In genomic region chr5:119451561-119451960, GRCh38 we compare ENCODE assay signal across 2 cellular contexts.
TF ChIP-seq lines count a peak whose summit lies in the region.

No MANE protein-coding gene starts in this region.

TF ChIP-seq in HepG2, 621 proteins besides CTCF, POLR2A, EP300 and RAD21 (continued from another document):
- TF ChIP-seq FOSL1 (CRISPR knock-in tag; IDR thresholded peaks at IDR 0.05; ENCODE audit: borderline replicate concordance) (no peak), ZNF782 (CRISPR knock-in tag; IDR thresholded peaks at IDR 0.05; ENCODE audit: borderline replicate concordance) (no peak), MED1 (CRISPR knock-in tag; IDR thresholded peaks at IDR 0.05) (0 out of 2 replicates have a peak, but pooled peaks have one; percentile 14), ZNF776 (CRISPR knock-in tag; IDR thresholded peaks at IDR 0.05) (no peak), MTF2 (CRISPR knock-in tag; IDR thresholded peaks at IDR 0.05; ENCODE audit: borderline replicate concordance) (no peak), PRDM10 (CRISPR knock-in tag; IDR thresholded peaks at IDR 0.05; ENCODE audit: low read depth) (no peak), IRF2 (CRISPR knock-in tag; IDR thresholded peaks at IDR 0.05) (no peak), ZBTB2 (CRISPR knock-in tag; IDR thresholded peaks at IDR 0.05; ENCODE audit: low read depth) (no peak), ZNF644 (CRISPR knock-in tag; IDR thresholded peaks at IDR 0.05; ENCODE audit: low read depth) (no peak)
TF ChIP-seq in HepG2: peak in this region for 2.

TF ChIP-seq in WTC11, 78 proteins besides CTCF, POLR2A, EP300 and RAD21 (continued from another document):
- no peak for TF ChIP-seq SMAD4 (CRISPR knock-in tag; IDR thresholded peaks at IDR 0.05)
- no peak for TF ChIP-seq ZNF219 (CRISPR knock-in tag; IDR thresholded peaks at IDR 0.05; ENCODE audit: borderline replicate concordance)
- no peak for TF ChIP-seq NR3C1 (CRISPR knock-in tag; conservative IDR thresholded peaks at IDR 0.05; ENCODE audit: low read depth)
- no peak for TF ChIP-seq NFYB (CRISPR knock-in tag; conservative IDR thresholded peaks at IDR 0.05; ENCODE audit: low read depth)
- no peak for TF ChIP-seq JUN (CRISPR knock-in tag; IDR thresholded peaks at IDR 0.05)
- TF ChIP-seq CDX4 (CRISPR knock-in tag; IDR thresholded peaks at IDR 0.05; ENCODE audit: borderline replicate concordance), result no peak
- TF ChIP-seq ZNF423 (CRISPR knock-in tag; IDR thresholded peaks at IDR 0.05), result no peak
- TF ChIP-seq GRHL2 (CRISPR knock-in tag; IDR thresholded peaks at IDR 0.05; ENCODE audit: insufficient replicate concordance, severe bottlenecking), result no peak
- TF ChIP-seq TCF7 (CRISPR knock-in tag; IDR thresholded peaks at IDR 0.05; ENCODE audit: low read depth), result no peak
- TF ChIP-seq GABPB1 (CRISPR knock-in tag; IDR thresholded peaks at IDR 0.05), result no peak
